Comparison of ENCODE assay signal across 19 cellular contexts in genomic region chr22:35404176-35404575, GRCh38. TPM values are rescaled to one million over a fixed set of nuclear protein-coding genes. Genes with fewer than 3 reads are reported as not detected.
"Had no signal": no experiment of that assay in that cellular context is flagged by ENCODE, and none has a peak within 500 bp of the region (broad histone marks: within the 10 kb centered on the region; RNA-seq: fewer than 3 reads in every experiment).

No MANE protein-coding gene starts in this region.

- H3K4me3 Mint-ChIP-seq: activated CD4-positive, alpha-beta memory T cell treated with anti-CD3 and anti-CD28 coated beads, Interleukin-2, amount 10 ng/mL, durations not matched to agents 7 days and 5 days; activated CD4-positive, alpha-beta T cell treated with anti-CD3 and anti-CD28 coated beads, Interleukin-2, amount 10 ng/mL, durations not matched to agents 24 days and 14 days; T-helper 17 cell had no signal

- H3K27ac Mint-ChIP-seq: activated CD4-positive, alpha-beta T cell treated with anti-CD3 and anti-CD28 coated beads, Interleukin-2, amount 10 ng/mL, durations not matched to agents 24 days and 14 days; progenitor cell of endocrine pancreas; T-helper 17 cell had no signal

- H3K27me3 Mint-ChIP-seq: activated CD4-positive, alpha-beta memory T cell treated with anti-CD3 and anti-CD28 coated beads, Interleukin-2, amount 10 ng/mL, durations not matched to agents 7 days and 5 days; activated CD4-positive, alpha-beta T cell treated with anti-CD3 and anti-CD28 coated beads, Interleukin-2, amount 10 ng/mL, durations not matched to agents 24 days and 14 days; progenitor cell of endocrine pancreas; T-helper 17 cell had no signal

- H3K27ac ChIP-seq: coronary artery, epithelial cell of prostate, gastroesophageal sphincter, upper lobe of right lung had no signal

- H3K27me3 ChIP-seq: gastroesophageal sphincter, upper lobe of right lung had no signal

- H3K9me3 ChIP-seq: gastroesophageal sphincter, upper lobe of right lung had no signal

- ATAC-seq: gastroesophageal sphincter, left cardiac atrium, T-helper 17 cell, upper lobe of right lung had no signal

- H3K9me3 Mint-ChIP-seq: activated CD4-positive, alpha-beta memory T cell treated with anti-CD3 and anti-CD28 coated beads, Interleukin-2, amount 10 ng/mL, durations not matched to agents 7 days and 5 days; activated CD4-positive, alpha-beta T cell treated with anti-CD3 and anti-CD28 coated beads, Interleukin-2, amount 10 ng/mL, durations not matched to agents 24 days and 14 days had no signal

- DNase-seq: activated CD4-positive, alpha-beta memory T cell treated with anti-CD3 and anti-CD28 coated beads, Interleukin-2, amount 10 ng/mL, durations not matched to agents 7 days and 5 days; activated CD4-positive, alpha-beta T cell treated with anti-CD3 and anti-CD28 coated beads, Interleukin-2, amount 10 ng/mL, durations not matched to agents 24 days and 14 days; activated naive CD4-positive, alpha-beta T cell treated with Interleukin-2 at 50 U/mL for 16 hours; activated T-cell treated with anti-CD3 and anti-CD28 coated beads, Interleukin-2, amount 50 U/mL, for 48 hours; cerebellar nuclear complex; head of caudate nucleus; hypothalamus; left cardiac atrium; retina; stimulated activated CD4-positive, alpha-beta T cell treated with anti-CD3 and anti-CD28 coated beads, Interleukin-4, amount 100 ng/mL, for 1 hour; stimulated activated naive CD4-positive, alpha-beta T cell treated with Interleukin-2 at 50 U/mL for 16 hours; SW 1271; T-helper 17 cell; upper lobe of right lung had no signal

- H3K4me3 ChIP-seq: coronary artery, gastroesophageal sphincter, upper lobe of right lung had no signal

RNA-seq across cellular contexts. Expression of gene HMOX1, which starts 23.3 kb away (rescaled TPM):
- polyA plus RNA-seq: neural cell had no signal
